In genomic region chr5:90477816-90478215, GRCh38 we compare ENCODE assay signal across 22 cellular contexts. TPM values are rescaled to one million over a fixed set of nuclear protein-coding genes. Genes with fewer than 3 reads are reported as not detected.
DNase-seq lines count a peak whose midpoint lies in the region; ATAC-seq and TF ChIP-seq lines count a peak whose summit lies in the region.
"Had no signal": no experiment of that assay in that cellular context is flagged by ENCODE, and none has a peak within 500 bp of the region (broad histone marks: within the 10 kb centered on the region; RNA-seq: fewer than 3 reads in every experiment).

No MANE protein-coding gene starts in this region.

- no peaks in the 10 kb centered on the region for H4K20me1 ChIP-seq in IMR-90 (ENCODE audit: insufficient read depth, low read length)

- POLR2A ChIA-PET in IMR-90 (lab: Charles Lee; ENCODE audit: unreplicated experiment): no interaction called here

- no peaks in the 10 kb centered on the region for H3K9me3 Mint-ChIP-seq in chondrocyte (ENCODE audit: low read depth)
- H3K9me3 Mint-ChIP-seq: activated CD8-positive, alpha-beta T cell treated with anti-CD3 and anti-CD28 coated beads for 36 hours; effector memory CD8-positive, alpha-beta T cell; memory B cell; natural killer cell treated with Interleukin-12 subunit alpha and Interleukin-12 subunit beta and Interleukin-15 and Interleukin-18, amount 100 ng/mL, for 72 hours had no signal

- H3K9ac ChIP-seq in IMR-90 (ENCODE audit: low read depth, low read length) (no peak overlapping the region), iPS-20b (ENCODE audit: low read depth, low read length) (peak overlapping the region; percentile 93; the same call in 1 of the 2 replicates)

- H4K91ac ChIP-seq in IMR-90 (ENCODE audit: insufficient read depth, low read depth, low read length): no peak overlapping the region

- no TSS peak for BruUV-seq in IMR-90 (replicated peaks; lab: Mats Ljungman, UMichigan)

- TF ChIP-seq RAD21 in IMR-90 (IDR thresholded peaks at IDR 0.05; ENCODE audit: low read length): no peak

- H3K4me1 ChIP-seq in IMR-90 (ENCODE audit: control insufficient read depth, insufficient read depth, low read length) (peaks cover 4% of the 10 kb centered on the region), iPS-20b (ENCODE audit: insufficient read depth, low read length) (peaks cover 28% of the 10 kb centered on the region), gastrocnemius medialis (peaks cover 7 to 14% of the 10 kb centered on the region in 2 donors)
- H3K4me1 ChIP-seq: prostate gland had no signal

- H3K9me3 ChIP-seq in IMR-90 (ENCODE audit: control insufficient read depth, insufficient read depth, low read length) (no peaks in the 10 kb centered on the region), iPS-20b (ENCODE audit: insufficient read depth, low read depth, low read length) (no peaks in the 10 kb centered on the region), gastrocnemius medialis (no peaks in the 10 kb centered on the region), MG63 (no peaks in the 10 kb centered on the region)
- H3K9me3 ChIP-seq: prostate gland, tibial artery had no signal

- H3K36me3 ChIP-seq in IMR-90 (ENCODE audit: control insufficient read depth, insufficient read depth, low read length) (no peaks in the 10 kb centered on the region), iPS-20b (ENCODE audit: insufficient read depth, low read depth, low read length) (peaks cover 54% of the 10 kb centered on the region; the same call in 1 of the 2 replicates), gastrocnemius medialis (no peaks in the 10 kb centered on the region), MG63 (peaks cover 7% of the 10 kb centered on the region; the same call in 1 of the 2 replicates)
- H3K36me3 ChIP-seq: prostate gland, tibial artery had no signal

- no peak overlapping the region for H3K4me3 ChIP-seq in IMR-90 (ENCODE audit: insufficient read depth, low read depth, low read length)
- H3K4me3 ChIP-seq in iPS-20b (ENCODE audit: low read length): peak overlapping the region; percentile 99
- no peak overlapping the region for H3K4me3 ChIP-seq in gastrocnemius medialis
- H3K4me3 ChIP-seq in MG63: no peak overlapping the region
- H3K4me3 ChIP-seq: prostate gland, tibial artery had no signal

- H2AK5ac ChIP-seq in IMR-90 (ENCODE audit: low read depth, low read length): no peak overlapping the region

- in situ Hi-C loops in IMR-90 (cut with MboI; ENCODE audit: low sequenced_read_pairs) (no loop called here), gastrocnemius medialis (cut with MboI; ENCODE audit: low sequenced_read_pairs in 4 of 4) (loop anchor here in 1 of 4 donors (10.0 kb wide), 1 partner anchor 47 kb away; the partner anchor contains the start of gene LYSMD3)

- dilution Hi-C loops in IMR-90 (cut with HindIII; ENCODE audit: low sequenced_read_pairs, unreplicated experiment): no loop called here

- H2AFZ ChIP-seq in IMR-90 (replicated peaks; ENCODE audit: low read length, poor library complexity): no peak overlapping the region

- no peak overlapping the region for H3K56ac ChIP-seq in IMR-90 (ENCODE audit: extremely low read depth, insufficient read depth, low read length)

- DNase-seq in IMR-90: no peak
- no peak for DNase-seq in chondrocyte (ENCODE audit: low spot score)
- peak; percentile 38 for DNase-seq in superior temporal gyrus (ENCODE audit: extremely low spot score)
- no peak for DNase-seq in gastrocnemius medialis
- DNase-seq in dedifferentiated amniotic fluid mesenchymal stem cell (ENCODE audit: extremely low spot score): no peak
- no peak for DNase-seq in MG63
- DNase-seq: activated CD8-positive, alpha-beta T cell treated with anti-CD3 and anti-CD28 coated beads for 36 hours; activated naive CD4-positive, alpha-beta T cell; AML-193; cerebellar nuclear complex; effector memory CD8-positive, alpha-beta T cell; NCI-H1417 treated with DMSO at 0.1 percent for 48 hours; NCI-H524; RPMI8226; stimulated activated CD4-positive, alpha-beta T cell treated with anti-CD3 and anti-CD28 coated beads, Interleukin-1b, Interleukin-23, amount 100 ng/mL, for 48 hours; stimulated activated naive CD4-positive, alpha-beta T cell; tibial artery had no signal

- peaks cover 8 to 10% of the 10 kb centered on the region in 2 experiments for H3K79me1 ChIP-seq in IMR-90 (ENCODE audit: low read depth in 1 of 2, low read length in 2 of 2)

- H3K27me3 Mint-ChIP-seq in chondrocyte (ENCODE audit: low read depth): no peaks in the 10 kb centered on the region
- H3K27me3 Mint-ChIP-seq: activated CD8-positive, alpha-beta T cell treated with anti-CD3 and anti-CD28 coated beads for 36 hours; effector memory CD8-positive, alpha-beta T cell; memory B cell; natural killer cell treated with Interleukin-12 subunit alpha and Interleukin-12 subunit beta and Interleukin-15 and Interleukin-18, amount 100 ng/mL, for 72 hours had no signal

- no peak overlapping the region for H2BK20ac ChIP-seq in IMR-90 (ENCODE audit: low read depth, low read length)

- H3K18ac ChIP-seq in IMR-90 (ENCODE audit: low read depth, low read length): no peak overlapping the region

- H3K27ac Mint-ChIP-seq in chondrocyte (ENCODE audit: unreplicated experiment): peak overlapping the region; percentile 11
- H3K27ac Mint-ChIP-seq: activated CD8-positive, alpha-beta T cell treated with anti-CD3 and anti-CD28 coated beads for 36 hours; effector memory CD8-positive, alpha-beta T cell; memory B cell; natural killer cell treated with Interleukin-12 subunit alpha and Interleukin-12 subunit beta and Interleukin-15 and Interleukin-18, amount 100 ng/mL, for 72 hours had no signal

- no peak overlapping the region for H2BK15ac ChIP-seq in IMR-90 (ENCODE audit: low read depth, low read length)

- no peak overlapping the region for H3K14ac ChIP-seq in IMR-90 (replicated peaks; ENCODE audit: low read depth, low read length)

- no peak overlapping the region for H3K4me3 Mint-ChIP-seq in chondrocyte (ENCODE audit: unreplicated experiment)
- H3K4me3 Mint-ChIP-seq: activated CD8-positive, alpha-beta T cell treated with anti-CD3 and anti-CD28 coated beads for 36 hours; effector memory CD8-positive, alpha-beta T cell; memory B cell; natural killer cell treated with Interleukin-12 subunit alpha and Interleukin-12 subunit beta and Interleukin-15 and Interleukin-18, amount 100 ng/mL, for 72 hours had no signal

- no CpG with 5 or more reads among the region's 3 CpGs for WGBS in IMR-90 (ENCODE audit: extremely low coverage in 2 of 2, insufficient read length in 1 of 2), 2 experiments

- H4K5ac ChIP-seq in IMR-90 (ENCODE audit: low read depth, low read length): no peak overlapping the region

- peaks cover 18% of the 10 kb centered on the region for H3K4me1 Mint-ChIP-seq in chondrocyte (ENCODE audit: low read depth)

- TF ChIP-seq CTCF in IMR-90 (conservative IDR thresholded peaks at IDR 0.05; ENCODE audit: low read depth, low read length) (no peak), chondrocyte (IDR thresholded peaks at IDR 0.05) (no peak), gastrocnemius medialis (IDR thresholded peaks at IDR 0.05 in 4 of 5, conservative IDR thresholded peaks at IDR 0.05 in 1 of 5) (no peak)

- ATAC-seq in IMR-90 (ENCODE audit: low read depth) (no peak), gastrocnemius medialis (no peak)
- ATAC-seq: activated CD4-positive, CD25-positive, alpha-beta regulatory T cell treated with anti-CD3 and anti-CD28 coated beads, Interleukin-2, amount 50 U/mL, for 24 hours; activated CD8-positive, alpha-beta T cell treated with anti-CD3 and anti-CD28 coated beads for 36 hours; effector memory CD8-positive, alpha-beta T cell; natural killer cell treated with Interleukin-12 subunit alpha and Interleukin-12 subunit beta and Interleukin-15 and Interleukin-18, amount 100 ng/mL, for 72 hours had no signal

- no peak overlapping the region for H2BK5ac ChIP-seq in IMR-90 (ENCODE audit: low read depth, low read length, poor library complexity, severe bottlenecking)

- H3K23ac ChIP-seq in IMR-90 (ENCODE audit: low read depth, low read length): no peak overlapping the region

- CTCF ChIA-PET in IMR-90 (lab: Yijun Ruan, JAX): no interaction called here

- H4K8ac ChIP-seq in IMR-90 (ENCODE audit: low read depth in 2 of 2, low read length in 2 of 2): no peak overlapping the region; a peak in 1 of 4 replicates

- TF ChIP-seq POLR2A in IMR-90 (IDR thresholded peaks at IDR 0.05; ENCODE audit: low read depth, low read length) (no peak), gastrocnemius medialis (IDR thresholded peaks at IDR 0.05) (no peak)

- H3K27me3 ChIP-seq in IMR-90 (ENCODE audit: control insufficient read depth, insufficient read depth, low read length) (no peaks in the 10 kb centered on the region), iPS-20b (ENCODE audit: insufficient read depth, low read length) (no peaks in the 10 kb centered on the region), gastrocnemius medialis (no peaks in the 10 kb centered on the region), MG63 (no peaks in the 10 kb centered on the region)
- H3K27me3 ChIP-seq: tibial artery had no signal

- H2BK120ac ChIP-seq in IMR-90 (ENCODE audit: low read depth, low read length): no peak overlapping the region

- no peaks in the 10 kb centered on the region for H3K36me3 Mint-ChIP-seq in chondrocyte (ENCODE audit: low read depth)
- H3K36me3 Mint-ChIP-seq: memory B cell; natural killer cell treated with Interleukin-12 subunit alpha and Interleukin-12 subunit beta and Interleukin-15 and Interleukin-18, amount 100 ng/mL, for 72 hours had no signal

- H2AK9ac ChIP-seq in IMR-90 (replicated peaks; ENCODE audit: low read depth, low read length, poor library complexity): no peak overlapping the region

- 0 out of 2 replicates have a peak, but pooled peaks cover 2% of the 10 kb centered on the region for H3K9me1 ChIP-seq in IMR-90 (ENCODE audit: insufficient read depth, low read length)

- H3K4ac ChIP-seq in IMR-90 (ENCODE audit: low read depth, low read length): 0 out of 2 replicates have a peak overlapping the region, but pooled peaks have one; percentile 7

- intact Hi-C loops in IMR-90 (cut with micrococcal nuclease) (no loop called here), gastrocnemius medialis (cut with DNase I; ENCODE audit: low total_unique reads) (no loop called here)

- H3K4me2 ChIP-seq in IMR-90 (ENCODE audit: low read depth, low read length): peak overlapping the region; percentile 67; the same call in 1 of the 2 replicates

- H3K27ac ChIP-seq in IMR-90 (ENCODE audit: insufficient read depth, low read length): no peak overlapping the region
- peak overlapping the region; percentile 62 for H3K27ac ChIP-seq in iPS-20b (ENCODE audit: low read length)
- H3K27ac ChIP-seq in gastrocnemius medialis: no peak overlapping the region
- H3K27ac ChIP-seq: prostate gland, tibial artery had no signal

RNA-seq across cellular contexts. Expression of gene POLR3G, which starts 3.2 kb away (rescaled TPM):
- total RNA-seq in IMR-90 (2012; rRNA removed): 10.6 and 15.6 TPM in 2 replicates
- 11.5 and 11.6 TPM in 2 replicates for polyA plus RNA-seq in IMR-90 (2012; rRNA removed)
- 6.1 and 11.4 TPM in 2 replicates for polyA plus RNA-seq in IMR-90 (2012; cell fraction: cytosol; rRNA removed)
- 2.4 and 4.9 TPM in 2 replicates for polyA plus RNA-seq in IMR-90 (2012; cell fraction: nucleus; rRNA removed; ENCODE audit: low replicate concordance)
- 1.4 to 1.6 TPM (median 1.5 TPM) in 3 replicates for total RNA-seq in chondrocyte
- 1 to 10 TPM in 3 of 4 donors, under 1 TPM in 1; 0.89 to 5.8 (median 3.7) TPM for total RNA-seq in gastrocnemius medialis
- 23.9 and 49.6 TPM in 2 replicates for total RNA-seq in MG63 (2014; rRNA removed; shearing (Covaris generic); ENCODE audit: low replicate concordance)

RNA-seq across cellular contexts. Expression of gene MBLAC2, which starts 3.2 kb away (rescaled TPM):
- total RNA-seq in IMR-90 (2012; rRNA removed) (3.2 and 5.0 TPM in 2 replicates), chondrocyte (6.6 to 8.2 TPM (median 7.1 TPM) in 3 replicates), gastrocnemius medialis (1 to 10 TPM; 1.1 to 2.4 (median 1.7) TPM)
- 2.5 and 3.0 TPM in 2 replicates for polyA plus RNA-seq in IMR-90 (2012; rRNA removed)
- polyA plus RNA-seq in IMR-90 (2012; cell fraction: cytosol; rRNA removed): 1.1 and 2.1 TPM in 2 replicates
- polyA plus RNA-seq in IMR-90 (2012; cell fraction: nucleus; rRNA removed; ENCODE audit: low replicate concordance): 1.8 and 2.4 TPM in 2 replicates
- total RNA-seq in MG63 (2014; rRNA removed; shearing (Covaris generic); ENCODE audit: low replicate concordance): 7.5 and 8.8 TPM in 2 replicates

RNA-seq across cellular contexts. Expression of gene LYSMD3, which starts 51.6 kb away (rescaled TPM):
- total RNA-seq in IMR-90 (2012; rRNA removed) (21.1 and 35.6 TPM in 2 replicates), chondrocyte (20.9 to 23.9 TPM (median 23.6 TPM) in 3 replicates), gastrocnemius medialis (10 to 100 TPM in 3 of 4 donors, 1 to 10 TPM in 1; 7.9 to 15.7 (median 14.3) TPM)
- 7.7 and 10.2 TPM in 2 replicates for polyA plus RNA-seq in IMR-90 (2012; rRNA removed)
- 0.74 and 1.7 TPM in 2 replicates for polyA plus RNA-seq in IMR-90 (2012; cell fraction: cytosol; rRNA removed)
- polyA plus RNA-seq in IMR-90 (2012; cell fraction: nucleus; rRNA removed; ENCODE audit: low replicate concordance): 1.5 and 7.4 TPM in 2 replicates
- total RNA-seq in MG63 (2014; rRNA removed; shearing (Covaris generic); ENCODE audit: low replicate concordance): 5.1 and 8.5 TPM in 2 replicates
